Comparison of ENCODE assay signal across 19 cellular contexts in genomic region chr4:78689700-78690318, GRCh38.
"Had no signal": no experiment of that assay in that cellular context is flagged by ENCODE, and none has a peak within 500 bp of the region (broad histone marks: within the 10 kb centered on the region; RNA-seq: fewer than 3 reads in every experiment).

No MANE protein-coding gene starts in this region.

- H3K9me3 ChIP-seq: esophagus squamous epithelium, tibial artery had no signal

- DNase-seq: activated CD4-positive, alpha-beta memory T cell treated with anti-CD3 and anti-CD28 coated beads for 36 hours; activated CD4-positive, alpha-beta T cell treated with anti-CD3 and anti-CD28 coated beads for 48 hours; activated effector memory CD4-positive, alpha-beta T cell treated with anti-CD3 and anti-CD28 coated beads, Interleukin-2, amount 50 U/mL, for 16 hours; activated naive CD4-positive, alpha-beta T cell treated with anti-CD3 and anti-CD28 coated beads, Interleukin-2, amount 10 ng/mL, durations not matched to agents 7 days and 5 days; aorta; brain microvascular endothelial cell; central memory CD4-positive, alpha-beta T cell; effector memory CD4-positive, alpha-beta T cell; esophagus squamous epithelium; naive B cell; nucleus accumbens; right cardiac atrium; stimulated activated CD4-positive, alpha-beta T cell treated with anti-CD3 and anti-CD28 coated beads, Interleukin-12 subunit alpha, Interleukin-12 subunit beta, amount 100 ng/mL, for 4 hours; stimulated activated CD4-positive, alpha-beta T cell treated with anti-CD3 and anti-CD28 coated beads, Interleukin-4, amount 100 ng/mL, for 4 hours; stimulated activated naive CD8-positive, alpha-beta T cell treated with anti-CD3 and anti-CD28 coated beads, Interleukin-15, amount 100 ng/mL, for 72 hours; T-helper 17 cell; tibial artery had no signal

- H3K27me3 ChIP-seq: brain microvascular endothelial cell, esophagus squamous epithelium, tibial artery had no signal

- H3K36me3 ChIP-seq: brain microvascular endothelial cell, esophagus squamous epithelium, tibial artery had no signal

- H3K4me3 ChIP-seq: esophagus squamous epithelium, lung, tibial artery had no signal

- H3K4me1 ChIP-seq: parathyroid adenoma, tibial artery had no signal

- H3K9ac ChIP-seq: parathyroid adenoma had no signal

- H2AFZ ChIP-seq: parathyroid adenoma had no signal

- H3K79me2 ChIP-seq: parathyroid adenoma had no signal

- H3K27ac ChIP-seq: brain microvascular endothelial cell, parathyroid adenoma, tibial artery had no signal
